In genomic region chr4:168163106-168163505, GRCh38 we compare ENCODE assay signal across 26 cellular contexts.
"Had no signal": no experiment of that assay in that cellular context is flagged by ENCODE, and none has a peak within 500 bp of the region (broad histone marks: within the 10 kb centered on the region; RNA-seq: fewer than 3 reads in every experiment).

No MANE protein-coding gene starts in this region.

- H3K9me3 Mint-ChIP-seq: dendritic cell treated with granulocyte-macrophage colony-stimulating factor and Interleukin-4, amounts not matched to agents 40 ng/mL and 50 ng/mL, for 4 days had no signal

- H3K4me1 ChIP-seq: gastrocnemius medialis, psoas muscle, spleen, tibial nerve, upper lobe of right lung, uterus had no signal

- H3K4me1 Mint-ChIP-seq: endodermal cell; mesothelial cell of epicardium; naive B cell; nephron progenitor cell; stimulated activated memory B cell treated with anti-CD40 and anti-IgM and Interleukin-4, amounts not matched to agents 10 μg/mL and 1 μg/mL and 100 μg/mL, for 72 hours had no signal

- H3K27me3 Mint-ChIP-seq: dendritic cell treated with granulocyte-macrophage colony-stimulating factor and Interleukin-4, amounts not matched to agents 40 ng/mL and 50 ng/mL, for 4 days; stimulated activated memory B cell treated with anti-CD40 and anti-IgM and Interleukin-4, amounts not matched to agents 10 μg/mL and 1 μg/mL and 100 μg/mL, for 72 hours had no signal

- H3K27ac Mint-ChIP-seq: dendritic cell treated with granulocyte-macrophage colony-stimulating factor and Interleukin-4, amounts not matched to agents 40 ng/mL and 50 ng/mL, for 4 days; endodermal cell; mesothelial cell of epicardium; naive B cell; nephron progenitor cell; stimulated activated memory B cell treated with anti-CD40 and anti-IgM and Interleukin-4, amounts not matched to agents 10 μg/mL and 1 μg/mL and 100 μg/mL, for 72 hours had no signal

- H3K4me3 ChIP-seq: gastrocnemius medialis, heart left ventricle, hepatocyte, mucosa of descending colon, psoas muscle, skin epidermis, spleen, thoracic aorta, tibial nerve, upper lobe of right lung, uterus had no signal

- DNase-seq: cerebellar nuclear complex; effector CD8-positive, alpha-beta T cell; endodermal cell; gastrocnemius medialis; kidney; mucosa of descending colon; naive B cell; nephron progenitor cell; nucleus accumbens; posterior cingulate gyrus; psoas muscle; right cardiac atrium; spleen; stimulated activated CD4-positive, alpha-beta T cell treated with anti-CD3 and anti-CD28 coated beads, Interleukin-4, amount 100 ng/mL, for 4 hours; stimulated activated naive CD8-positive, alpha-beta T cell treated with anti-CD3 and anti-CD28 coated beads, Interleukin-15, Interleukin-2, amounts not matched to agents 100 U/mL and 50 U/mL, for 24 hours; upper lobe of right lung; uterus had no signal

- H3K27ac ChIP-seq: gastrocnemius medialis, heart left ventricle, hepatocyte, psoas muscle, skin epidermis, spleen, thoracic aorta, tibial nerve, upper lobe of right lung, uterus had no signal

- ATAC-seq: esophagus mucosa; gastrocnemius medialis; psoas muscle; right cardiac atrium; stimulated activated memory B cell treated with anti-CD40 and anti-IgM and Interleukin-4, amounts not matched to agents 10 μg/mL and 1 μg/mL and 100 μg/mL, for 72 hours; stimulated activated naive CD8-positive, alpha-beta T cell treated with anti-CD3 and anti-CD28 coated beads, Interleukin-15, Interleukin-2, amounts not matched to agents 100 U/mL and 50 U/mL, for 24 hours; upper lobe of right lung had no signal

- H3K9me3 ChIP-seq: gastrocnemius medialis, thoracic aorta, upper lobe of right lung, uterus had no signal

- H3K4me3 Mint-ChIP-seq: dendritic cell treated with granulocyte-macrophage colony-stimulating factor and Interleukin-4, amounts not matched to agents 40 ng/mL and 50 ng/mL, for 4 days; endodermal cell; mesothelial cell of epicardium; naive B cell; nephron progenitor cell; stimulated activated memory B cell treated with anti-CD40 and anti-IgM and Interleukin-4, amounts not matched to agents 10 μg/mL and 1 μg/mL and 100 μg/mL, for 72 hours had no signal

- H3K27me3 ChIP-seq: gastrocnemius medialis, heart left ventricle, hepatocyte, spleen, tibial nerve, upper lobe of right lung, uterus had no signal

- H3K36me3 ChIP-seq: gastrocnemius medialis, heart left ventricle, spleen, thoracic aorta, tibial nerve, upper lobe of right lung, uterus had no signal

- H3K36me3 Mint-ChIP-seq: naive B cell; stimulated activated memory B cell treated with anti-CD40 and anti-IgM and Interleukin-4, amounts not matched to agents 10 μg/mL and 1 μg/mL and 100 μg/mL, for 72 hours had no signal
